Comparison of ENCODE assay signal across 8 cellular contexts in the genomic region with DNA sequence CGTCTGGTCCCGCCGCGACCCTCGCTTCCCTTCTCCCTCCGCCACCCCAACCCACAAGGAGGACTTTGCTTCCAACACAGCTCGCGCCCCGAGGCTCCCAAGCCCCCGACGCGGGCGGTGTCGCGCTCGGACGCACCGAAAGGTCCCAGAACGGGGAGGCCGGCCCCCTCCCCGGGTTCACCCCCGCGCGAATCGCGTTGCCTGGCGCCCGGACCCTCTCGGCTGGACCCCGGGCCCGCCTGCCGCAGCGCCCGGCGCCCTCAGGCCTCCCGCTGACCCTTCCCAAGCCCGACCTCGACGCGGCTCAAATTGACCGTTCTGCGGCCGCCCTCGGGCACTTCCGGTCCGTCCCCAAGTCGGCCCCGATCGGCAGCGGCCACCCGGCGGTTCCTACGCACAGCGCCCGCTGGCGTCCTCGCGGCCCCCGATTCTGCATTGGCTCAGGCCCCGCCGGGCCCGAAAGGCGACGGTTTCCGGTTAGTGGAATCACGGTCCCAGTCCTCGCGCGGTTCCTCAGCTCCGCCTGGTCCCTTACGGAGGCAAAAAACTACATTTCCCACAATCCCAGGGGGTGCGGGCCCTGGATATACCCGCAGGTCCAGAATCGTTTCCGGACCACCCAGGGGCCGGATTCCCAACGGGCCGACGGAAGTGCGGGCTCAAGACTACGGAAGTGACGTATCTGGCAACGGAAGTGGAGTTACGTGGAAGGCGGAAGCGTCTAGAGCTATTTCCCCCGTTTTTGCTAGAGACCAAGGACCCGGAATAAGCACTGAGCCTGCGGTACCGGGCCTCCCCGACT.
DNase-seq lines count a peak whose midpoint lies in the region; ATAC-seq and FAIRE-seq lines count a peak whose summit lies in the region.

A gene (minus strand): TSS at position 347 of the 802 bp plus-strand sequence. CDS start 451 bp downstream, outside the sequence.

- FAIRE-seq in GM19239 (lab: Jason Lieb, UNC), result peak; percentile 100

- peak; percentile 69 for ATAC-seq in HG03457 (IDR thresholded peaks at IDR 0.05; ENCODE audit: unreplicated experiment)

- H3K27ac ChIP-seq in BLaER1 (peak within 1 kb of the TSS; percentile 99), cingulate gyrus (ENCODE audit: low read depth, low read length) (peak within 1 kb of the TSS; percentile 87)

- H3K4me3 ChIP-seq in BLaER1, result peak within 1 kb of the TSS; percentile 100

- H3K27me3 ChIP-seq in BLaER1, result no peaks in the 10 kb centered on the region

- H3K4me1 ChIP-seq in BLaER1, result peaks cover 51% of the 10 kb centered on the region

- DNase-seq in GM19239 (ENCODE audit: insufficient read length, low spot score), result peak; percentile 98
- peak; percentile 92 for DNase-seq in NCI-H524 treated with DMSO at 0.1 percent for 48 hours (lab: John Stamatoyannopoulos, UW)
- DNase-seq in activated CD4-positive, alpha-beta T cell treated with anti-CD3 and anti-CD28 coated beads for 4 hours, result peak; percentile 93 to 96
- DNase-seq in kidney glomerular epithelial cell (lab: John Stamatoyannopoulos, UW), result peak; percentile 99
- peak; percentile 82 to 89 for DNase-seq in stimulated activated CD4-positive, alpha-beta T cell treated with anti-CD3 and anti-CD28 coated beads, Interleukin-1b, Interleukin-23, amount 100 ng/mL, for 1 hour (ENCODE audit: low read depth in 2 of 2)

- peak within 1 kb of the TSS; percentile 98 for H3K9ac ChIP-seq in BLaER1

- H3K36me3 ChIP-seq in BLaER1, result peaks cover 36% of the 10 kb centered on the region

- H4K20me1 ChIP-seq in BLaER1, result peaks cover 44% of the 10 kb centered on the region

- H3K4me2 ChIP-seq in BLaER1, result peak within 1 kb of the TSS; percentile 100

- no peaks in the 10 kb centered on the region for H3K9me3 ChIP-seq in BLaER1

Comparison
In these comparisons a context has a peak if more than half of its experiments do, and no peak if none do; other contexts are left out.
1. Peak in every context shown above with its lines: DNase-seq, ATAC-seq, H3K4me3 ChIP-seq and H3K27ac ChIP-seq.